ENCODE assay signal across 8 cellular contexts in genomic region chr14:51651388-51652167, GRCh38. TPM values are rescaled to one million over a fixed set of nuclear protein-coding genes. Genes with fewer than 3 reads are reported as not detected.
DNase-seq lines count a peak whose midpoint lies in the region; ATAC-seq, FAIRE-seq and TF ChIP-seq lines count a peak whose summit lies in the region.

TSS of gene FRMD6 (plus strand) at chr14:51651910. CDS start at chr14:51689837, 37,927 bp downstream.

- DNase-seq in DMS 273 treated with DMSO at 0.1 percent for 48 hours (lab: John Stamatoyannopoulos, UW) (peak; percentile 74), HuH-7.5 (ENCODE audit: low spot score) (peak; percentile 50), RCC 7860 (ENCODE audit: low spot score) (peak; percentile 64), fibroblast of pulmonary artery (ENCODE audit: low read depth) (peak; percentile 85)
- DNase-seq in activated T-helper 2 cell treated with anti-CD3 and anti-CD28 coated beads, Interferon-gamma antibody, Interleukin-2, Interleukin-4, amounts not matched to agents 10 μg/mL and 5 μg/mL and 100 μg/mL, durations not matched to agents 14 hours and 24 hours and 36 hours (ENCODE audit: low spot score): peak; percentile 78
- peak; percentile 80 for DNase-seq in stimulated activated naive CD8-positive, alpha-beta T cell treated with anti-CD3 and anti-CD28 coated beads, Interleukin-15, Interleukin-2, amounts not matched to agents 100 U/mL and 50 U/mL, for 24 hours

- peak within 1 kb of the TSS; percentile 78 for H3K4me3 ChIP-seq in fibroblast of pulmonary artery (replicated peaks; ENCODE audit: low read depth, low read length)

- no peak for FAIRE-seq in RCC 7860 (lab: Jason Lieb, UNC)

- peak; percentile 72 for ATAC-seq in GM21515 (IDR thresholded peaks at IDR 0.05; ENCODE audit: unreplicated experiment)
- ATAC-seq in stimulated activated naive CD8-positive, alpha-beta T cell treated with anti-CD3 and anti-CD28 coated beads, Interleukin-15, Interleukin-2, amounts not matched to agents 100 U/mL and 50 U/mL, for 24 hours: peak; percentile 87

- peak within 1 kb of the TSS; percentile 69 for H3K27ac Mint-ChIP-seq in activated T-helper 2 cell treated with anti-CD3 and anti-CD28 coated beads, Interferon-gamma antibody, Interleukin-2, Interleukin-4, amounts not matched to agents 10 μg/mL and 5 μg/mL and 100 μg/mL, durations not matched to agents 14 hours and 24 hours and 36 hours
- H3K27ac Mint-ChIP-seq in nephron: peak within 1 kb of the TSS; percentile 94 to 99 (median 96)

- intact Hi-C loops in activated T-helper 2 cell treated with anti-CD3 and anti-CD28 coated beads, Interferon-gamma antibody, Interleukin-2, Interleukin-4, amounts not matched to agents 10 μg/mL and 5 μg/mL and 100 μg/mL, durations not matched to agents 14 hours and 24 hours and 36 hours (cut with micrococcal nuclease): loop anchor here (1.0 to 10.0 kb wide), 9 partner anchors 25 to 901 kb away; partner anchors contain the start of genes GPR137C, TMX1, TRIM9 and TXNDC16

- peak within 1 kb of the TSS; percentile 84 for H3K4me3 Mint-ChIP-seq in activated T-helper 2 cell treated with anti-CD3 and anti-CD28 coated beads, Interferon-gamma antibody, Interleukin-2, Interleukin-4, amounts not matched to agents 10 μg/mL and 5 μg/mL and 100 μg/mL, durations not matched to agents 14 hours and 24 hours and 36 hours (ENCODE audit: low read depth)
- H3K4me3 Mint-ChIP-seq in nephron: peak within 1 kb of the TSS; percentile 90 to 95 (median 94)

- H3K9me3 Mint-ChIP-seq in activated T-helper 2 cell treated with anti-CD3 and anti-CD28 coated beads, Interferon-gamma antibody, Interleukin-2, Interleukin-4, amounts not matched to agents 10 μg/mL and 5 μg/mL and 100 μg/mL, durations not matched to agents 14 hours and 24 hours and 36 hours: no peaks in the 10 kb centered on the region
- no peaks in the 10 kb centered on the region for H3K9me3 Mint-ChIP-seq in nephron

- TF ChIP-seq CTCF in fibroblast of pulmonary artery (IDR thresholded peaks at IDR 0.05; ENCODE audit: low read length, missing control alignments) (peak; percentile 35), nephron (IDR thresholded peaks at IDR 0.05; ENCODE audit: unreplicated experiment in 3 of 3) (peak; percentile 78 to 94 (median 82))

- H3K27me3 Mint-ChIP-seq in activated T-helper 2 cell treated with anti-CD3 and anti-CD28 coated beads, Interferon-gamma antibody, Interleukin-2, Interleukin-4, amounts not matched to agents 10 μg/mL and 5 μg/mL and 100 μg/mL, durations not matched to agents 14 hours and 24 hours and 36 hours (ENCODE audit: low read depth): peaks cover 11% of the 10 kb centered on the region
- no peaks in the 10 kb centered on the region for H3K27me3 Mint-ChIP-seq in nephron (ENCODE audit: low read depth)

- peaks cover 3% of the 10 kb centered on the region for H3K36me3 Mint-ChIP-seq in activated T-helper 2 cell treated with anti-CD3 and anti-CD28 coated beads, Interferon-gamma antibody, Interleukin-2, Interleukin-4, amounts not matched to agents 10 μg/mL and 5 μg/mL and 100 μg/mL, durations not matched to agents 14 hours and 24 hours and 36 hours (ENCODE audit: low read depth)
- H3K36me3 Mint-ChIP-seq in nephron (ENCODE audit: low read depth): no peaks in the 10 kb centered on the region

- peaks cover 23% of the 10 kb centered on the region for H3K4me1 Mint-ChIP-seq in activated T-helper 2 cell treated with anti-CD3 and anti-CD28 coated beads, Interferon-gamma antibody, Interleukin-2, Interleukin-4, amounts not matched to agents 10 μg/mL and 5 μg/mL and 100 μg/mL, durations not matched to agents 14 hours and 24 hours and 36 hours (ENCODE audit: low read depth)
- H3K4me1 Mint-ChIP-seq in nephron: peaks cover 49% of the 10 kb centered on the region

RNA-seq across cellular contexts. Expression of gene FRMD6, which starts in this region (rescaled TPM):
- 11.6 and 17.8 TPM in 2 replicates for total RNA-seq in activated T-helper 2 cell treated with anti-CD3 and anti-CD28 coated beads, Interferon-gamma antibody, Interleukin-2, Interleukin-4, amounts not matched to agents 10 μg/mL and 5 μg/mL and 100 μg/mL, durations not matched to agents 14 hours and 24 hours and 36 hours

Comparison
In these comparisons a context has a peak if more than half of its experiments do, and no peak if none do; other contexts are left out.
1. Peak in every context shown above with its lines: DNase-seq, ATAC-seq and H3K4me3 ChIP-seq.